Comparison of ENCODE assay signal across 1 cellular context in genomic region chr1:66758247-66758755, GRCh38.
TF ChIP-seq lines count a peak whose summit lies in the region.

No MANE protein-coding gene starts in this region.

TF ChIP-seq in GM12878, 131 proteins besides CTCF, POLR2A, EP300 and RAD21 (continued from another document and continues in another):
- TF ChIP-seq TAF1 (IDR thresholded peaks at IDR 0.05; ENCODE audit: borderline replicate concordance, low read depth, low read length) (no peak), NKRF (conservative IDR thresholded peaks at IDR 0.05) (no peak), EZH2 (IDR thresholded peaks at IDR 0.05; ENCODE audit: borderline replicate concordance, control insufficient read depth, low read depth, low read length) (no peak), CREB1 (IDR thresholded peaks at IDR 0.05; ENCODE audit: low read depth) (peak; percentile 50; the same call in 1 of the 2 replicates), SPI1 (IDR thresholded peaks at IDR 0.05; ENCODE audit: borderline replicate concordance, insufficient read depth, low read depth, low read length) (peak; percentile 76), SIX5 (IDR thresholded peaks at IDR 0.05; ENCODE audit: low read depth, low read length, severe bottlenecking) (no peak), REST (IDR thresholded peaks at IDR 0.05; ENCODE audit: low read depth, low read length) (no peak), IRF4 (IDR thresholded peaks at IDR 0.05; ENCODE audit: low read depth, low read length) (0 out of 2 replicates have a peak, but pooled peaks have one; percentile 33), ESRRA (IDR thresholded peaks at IDR 0.05; ENCODE audit: low read length) (no peak), CREM (IDR thresholded peaks at IDR 0.05; ENCODE audit: low read depth) (no peak; the same call in 1 of the 2 replicates), ZZZ3 (IDR thresholded peaks at IDR 0.05; ENCODE audit: control insufficient read depth, insufficient read length, low read depth) (no peak), PAX8 (IDR thresholded peaks at IDR 0.05) (no peak), RELB (IDR thresholded peaks at IDR 0.05; ENCODE audit: low read depth) (no peak), RELA (IDR thresholded peaks at IDR 0.05; ENCODE audit: borderline replicate concordance, partially characterized antibody) (no peak), SUPT20H (IDR thresholded peaks at IDR 0.05; ENCODE audit: borderline replicate concordance, control insufficient read depth, low read depth, low read length) (no peak), JUNB (IDR thresholded peaks at IDR 0.05) (no peak), IKZF2 (IDR thresholded peaks at IDR 0.05) (peak; percentile 19 to 40; a peak in 3 of 4 replicates), MAX (IDR thresholded peaks at IDR 0.05; ENCODE audit: low read depth, low read length) (no peak), POU2F2 (IDR thresholded peaks at IDR 0.05; ENCODE audit: borderline replicate concordance, low read depth, low read length) (no peak), ZBTB40 (IDR thresholded peaks at IDR 0.05; ENCODE audit: borderline replicate concordance) (no peak), PAX5 (IDR thresholded peaks at IDR 0.05; ENCODE audit: borderline replicate concordance, low read depth, low read length) (no peak), CBX5 (IDR thresholded peaks at IDR 0.05; ENCODE audit: low read depth) (no peak), YBX1 (IDR thresholded peaks at IDR 0.05) (no peak), BRCA1 (IDR thresholded peaks at IDR 0.05; ENCODE audit: low read depth, low read length) (no peak), MXI1 (IDR thresholded peaks at IDR 0.05; ENCODE audit: low read depth, low read length) (no peak), CEBPB (IDR thresholded peaks at IDR 0.05; ENCODE audit: borderline replicate concordance in 1 of 2, low read depth in 2 of 2, low read length in 2 of 2) (no peak), E4F1 (IDR thresholded peaks at IDR 0.05; ENCODE audit: borderline replicate concordance, partially characterized antibody) (no peak), PKNOX1 (IDR thresholded peaks at IDR 0.05) (no peak), KAT2A (conservative IDR thresholded peaks at IDR 0.05; ENCODE audit: control insufficient read depth, low read depth, low read length) (no peak), GATAD2B (conservative IDR thresholded peaks at IDR 0.05; ENCODE audit: low read depth) (no peak), SUZ12 (IDR thresholded peaks at IDR 0.05; ENCODE audit: unreplicated experiment) (no peak)
- TF ChIP-seq, protein P1, sequence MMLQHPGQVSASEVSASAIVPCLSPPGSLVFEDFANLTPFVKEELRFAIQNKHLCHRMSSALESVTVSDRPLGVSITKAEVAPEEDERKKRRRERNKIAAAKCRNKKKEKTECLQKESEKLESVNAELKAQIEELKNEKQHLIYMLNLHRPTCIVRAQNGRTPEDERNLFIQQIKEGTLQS (IDR thresholded peaks at IDR 0.05; ENCODE audit: borderline replicate concordance, extremely low read depth, low read depth, low read length) = no peak
- TF ChIP-seq, protein P2, sequence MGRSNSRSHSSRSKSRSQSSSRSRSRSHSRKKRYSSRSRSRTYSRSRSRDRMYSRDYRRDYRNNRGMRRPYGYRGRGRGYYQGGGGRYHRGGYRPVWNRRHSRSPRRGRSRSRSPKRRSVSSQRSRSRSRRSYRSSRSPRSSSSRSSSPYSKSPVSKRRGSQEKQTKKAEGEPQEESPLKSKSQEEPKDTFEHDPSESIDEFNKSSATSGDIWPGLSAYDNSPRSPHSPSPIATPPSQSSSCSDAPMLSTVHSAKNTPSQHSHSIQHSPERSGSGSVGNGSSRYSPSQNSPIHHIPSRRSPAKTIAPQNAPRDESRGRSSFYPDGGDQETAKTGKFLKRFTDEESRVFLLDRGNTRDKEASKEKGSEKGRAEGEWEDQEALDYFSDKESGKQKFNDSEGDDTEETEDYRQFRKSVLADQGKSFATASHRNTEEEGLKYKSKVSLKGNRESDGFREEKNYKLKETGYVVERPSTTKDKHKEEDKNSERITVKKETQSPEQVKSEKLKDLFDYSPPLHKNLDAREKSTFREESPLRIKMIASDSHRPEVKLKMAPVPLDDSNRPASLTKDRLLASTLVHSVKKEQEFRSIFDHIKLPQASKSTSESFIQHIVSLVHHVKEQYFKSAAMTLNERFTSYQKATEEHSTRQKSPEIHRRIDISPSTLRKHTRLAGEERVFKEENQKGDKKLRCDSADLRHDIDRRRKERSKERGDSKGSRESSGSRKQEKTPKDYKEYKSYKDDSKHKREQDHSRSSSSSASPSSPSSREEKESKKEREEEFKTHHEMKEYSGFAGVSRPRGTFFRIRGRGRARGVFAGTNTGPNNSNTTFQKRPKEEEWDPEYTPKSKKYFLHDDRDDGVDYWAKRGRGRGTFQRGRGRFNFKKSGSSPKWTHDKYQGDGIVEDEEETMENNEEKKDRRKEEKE (IDR thresholded peaks at IDR 0.05) = no peak
